In genomic region chr17:49085046-49085445, GRCh38 we compare ENCODE assay signal across 12 cellular contexts. TPM values are rescaled to one million over a fixed set of nuclear protein-coding genes. Genes with fewer than 3 reads are reported as not detected.
"Had no signal": no experiment of that assay in that cellular context is flagged by ENCODE, and none has a peak within 500 bp of the region (broad histone marks: within the 10 kb centered on the region; RNA-seq: fewer than 3 reads in every experiment).

No MANE protein-coding gene starts in this region.

RNA-seq across cellular contexts. Expression of gene B4GALNT2, which starts 47.5 kb away (rescaled TPM):
- total RNA-seq: natural killer cell treated with Interleukin-12 subunit alpha and Interleukin-12 subunit beta and Interleukin-15 and Interleukin-18, amount 100 ng/mL, for 72 hours; neural crest cell; omental fat pad; prostate gland; pulmonary artery endothelial cell; right atrium auricular region; skeletal muscle tissue; subcutaneous adipose tissue; temporal lobe; thoracic aorta; tibial nerve; vagina had no signal
